Comparison of ENCODE assay signal across 1 cellular context in the genomic region with DNA sequence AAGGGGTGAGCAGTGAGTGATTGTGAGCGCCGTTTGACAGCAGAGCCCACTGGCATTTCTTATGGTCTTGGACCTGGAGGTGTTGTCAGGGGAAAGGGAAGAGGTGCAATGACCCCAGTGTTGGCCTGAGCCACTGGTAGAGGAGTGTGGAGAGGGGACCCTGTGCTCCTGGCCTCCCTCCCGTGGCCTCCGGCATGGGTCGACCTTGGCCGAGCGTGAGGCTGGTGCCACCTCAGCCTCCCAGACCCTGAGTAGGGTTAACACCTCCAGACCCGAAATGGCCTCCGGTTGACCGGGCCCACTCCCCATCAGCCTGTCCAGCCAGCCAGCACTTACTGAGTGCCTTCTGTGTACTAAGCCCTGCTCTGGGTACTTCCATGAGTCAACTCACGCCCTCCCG.
TF ChIP-seq lines count a peak whose summit lies in the region.

No MANE protein-coding gene starts in this region.

TF ChIP-seq in K562, 482 proteins besides CTCF, POLR2A, EP300 and RAD21:
- TF ChIP-seq POLR2G (IDR thresholded peaks at IDR 0.05; ENCODE audit: low read depth, low read length), result 0 out of 2 replicates have a peak, but pooled peaks have one; percentile 34
- no peak for TF ChIP-seq CCAR2 (IDR thresholded peaks at IDR 0.05; ENCODE audit: low read depth, low read length)
